ENCODE assay signal across 14 cellular contexts in the genomic region with DNA sequence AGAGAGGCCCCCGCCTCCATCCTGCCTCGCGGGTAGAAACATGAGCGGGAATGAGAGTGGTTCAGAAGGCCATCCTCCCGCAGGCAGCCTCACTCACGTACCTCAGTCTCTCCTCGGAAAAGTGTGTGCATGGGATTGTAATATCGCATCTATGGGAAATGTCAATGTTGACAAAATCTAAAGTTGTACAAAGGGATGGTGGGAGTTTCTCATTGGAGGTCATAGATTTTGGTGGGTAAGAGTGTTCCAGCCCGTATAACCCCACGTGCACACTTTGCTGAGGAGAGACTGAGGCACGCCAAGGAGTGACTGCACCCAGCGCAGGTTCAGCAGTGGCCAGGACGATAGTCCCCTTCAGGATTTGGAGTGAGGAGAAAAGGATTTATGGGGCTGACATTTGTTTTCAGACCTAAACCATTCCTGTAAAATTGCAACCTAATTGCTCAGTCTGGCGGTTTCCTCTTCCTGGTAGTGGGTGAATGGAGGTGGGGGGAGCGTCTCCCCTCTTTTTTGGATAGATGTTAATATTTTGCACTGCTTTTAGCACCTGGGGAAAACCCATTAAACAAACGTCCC. TPM values are rescaled to one million over a fixed set of nuclear protein-coding genes. Genes with fewer than 3 reads are reported as not detected.
DNase-seq lines count a peak whose midpoint lies in the region; ATAC-seq and TF ChIP-seq lines count a peak whose summit lies in the region.
"Had no signal": no experiment of that assay in that cellular context is flagged by ENCODE, and none has a peak within 500 bp of the region (broad histone marks: within the 10 kb centered on the region; RNA-seq: fewer than 3 reads in every experiment).

No MANE protein-coding gene starts in this region.

- H3K4me1 ChIP-seq in BLaER1 (peaks cover 100% of the 10 kb centered on the region), DND-41 (ENCODE audit: insufficient read depth, low read length) (peaks cover 95% of the 10 kb centered on the region), mesendoderm (ENCODE audit: control insufficient read depth, low read depth, low read length) (peaks cover 8% of the 10 kb centered on the region), gastroesophageal sphincter (peaks cover 0 to 99% (median 23%) of the 10 kb centered on the region in 3 donors)

- peaks cover 2% of the 10 kb centered on the region for H3K79me1 ChIP-seq in mesendoderm (ENCODE audit: low read length)

- peak overlapping the region; percentile 58 for H4K8ac ChIP-seq in mesendoderm (ENCODE audit: low read depth, low read length)

- POLR2A ChIA-PET in activated CD8-positive, alpha-beta T cell treated with anti-CD3 and anti-CD28 coated beads, Interleukin-2, amount 10 ng/mL, durations not matched to agents 7 days and 5 days (lab: Charles Lee): no interaction called here

- no peaks in the 10 kb centered on the region for H3K9me3 Mint-ChIP-seq in activated CD8-positive, alpha-beta T cell treated with anti-CD3 and anti-CD28 coated beads, Interleukin-2, amount 10 ng/mL, durations not matched to agents 7 days and 5 days (ENCODE audit: insufficient read depth)
- H3K9me3 Mint-ChIP-seq: CD4-positive, alpha-beta T cell had no signal

- TF ChIP-seq POLR2A in gastroesophageal sphincter (IDR thresholded peaks at IDR 0.05): no peak

- H3K56ac ChIP-seq in mesendoderm (ENCODE audit: low read length): no peak overlapping the region

- 0 out of 2 replicates have a peak overlapping the region, but pooled peaks have one; percentile 4 for H3K4me3 ChIP-seq in BLaER1
- H3K4me3 ChIP-seq in DND-41 (ENCODE audit: low read depth in 1 of 2, low read length in 2 of 2): peak overlapping the region in 1 of 2 experiments; percentile 32; a peak in 1 of 4 replicates
- no peak overlapping the region for H3K4me3 ChIP-seq in mesendoderm (ENCODE audit: low read length)
- no peak overlapping the region for H3K4me3 ChIP-seq in gastroesophageal sphincter
- H3K4me3 ChIP-seq: colonic mucosa, esophagus squamous epithelium had no signal

- TF ChIP-seq EP300 in gastroesophageal sphincter (IDR thresholded peaks at IDR 0.05): no peak

- peak overlapping the region; percentile 91 for H3K4me2 ChIP-seq in BLaER1
- H3K4me2 ChIP-seq in DND-41 (ENCODE audit: insufficient read depth, low read length): peak overlapping the region; percentile 56
- no peak overlapping the region for H3K4me2 ChIP-seq in mesendoderm (ENCODE audit: low read length)

- no peak for TF ChIP-seq CTCF in DND-41 (IDR thresholded peaks at IDR 0.05; ENCODE audit: borderline replicate concordance, extremely low read depth, low read length, poor library complexity, severe bottlenecking)
- TF ChIP-seq CTCF in gastroesophageal sphincter (IDR thresholded peaks at IDR 0.05): no peak

- peaks cover 58% of the 10 kb centered on the region for H4K20me1 ChIP-seq in BLaER1
- H4K20me1 ChIP-seq in DND-41 (ENCODE audit: insufficient read depth, low read length): peaks cover 45% of the 10 kb centered on the region

- ATAC-seq in DND-41 (ENCODE audit: insufficient read depth, low read depth) (peak; percentile 0; the same call in 1 of the 3 replicates), HG03457 (IDR thresholded peaks at IDR 0.05; ENCODE audit: unreplicated experiment) (no peak), gastroesophageal sphincter (no peak)
- ATAC-seq in activated CD8-positive, alpha-beta T cell treated with anti-CD3 and anti-CD28 coated beads, Interleukin-2, amount 10 ng/mL, durations not matched to agents 7 days and 5 days: peak; percentile 2

- H3K9ac ChIP-seq in BLaER1 (peak overlapping the region; percentile 76), DND-41 (ENCODE audit: low read depth, low read length) (peak overlapping the region; percentile 48), mesendoderm (ENCODE audit: low read length) (no peak overlapping the region)

- H3K79me2 ChIP-seq in DND-41 (ENCODE audit: insufficient read depth, low read length) (peaks cover 98% of the 10 kb centered on the region), mesendoderm (ENCODE audit: control insufficient read depth, insufficient read depth, low read length) (peaks cover 4% of the 10 kb centered on the region)

- CTCF ChIA-PET in activated CD8-positive, alpha-beta T cell treated with anti-CD3 and anti-CD28 coated beads, Interleukin-2, amount 10 ng/mL, durations not matched to agents 7 days and 5 days (lab: Charles Lee): no interaction called here

- DNase-seq in DND-41: peak; percentile 32
- no peak for DNase-seq in activated CD8-positive, alpha-beta T cell treated with anti-CD3 and anti-CD28 coated beads, Interleukin-2, amount 10 ng/mL, durations not matched to agents 7 days and 5 days
- no peak for DNase-seq in mesendoderm
- no peak for DNase-seq in globus pallidus (ENCODE audit: low spot score)
- no peak for DNase-seq in stimulated activated CD4-positive, alpha-beta T cell treated with anti-CD3 and anti-CD28 coated beads, Interleukin-1b, Interleukin-23, amount 100 ng/mL, for 48 hours
- DNase-seq: colonic mucosa, esophagus squamous epithelium, GDM1, HCEC 1CT, substantia nigra had no signal

- H3K36me3 ChIP-seq in BLaER1: peaks cover 47% of the 10 kb centered on the region
- peaks cover 32% of the 10 kb centered on the region for H3K36me3 ChIP-seq in DND-41 (ENCODE audit: insufficient read depth, low read length)
- H3K36me3 ChIP-seq in mesendoderm (ENCODE audit: control insufficient read depth, insufficient read depth, low read length): no peaks in the 10 kb centered on the region
- H3K36me3 ChIP-seq in gastroesophageal sphincter: no peaks in the 10 kb centered on the region
- H3K36me3 ChIP-seq: colonic mucosa, esophagus squamous epithelium had no signal

- WGBS in mesendoderm (ENCODE audit: extremely low coverage, insufficient coverage, low lambda C conversion rate): no CpG with 5 or more reads among the region's 16 CpGs
- WGBS in gastroesophageal sphincter (ENCODE audit: low coverage in 1 of 2), 2 donors: 72 to 85% methylated on average over 7 to 15 of the region's 16 CpGs

- H3K27ac ChIP-seq in BLaER1 (peak overlapping the region; percentile 95), DND-41 (ENCODE audit: low read length) (peak overlapping the region; percentile 98), mesendoderm (ENCODE audit: low read depth, low read length) (no peak overlapping the region), gastroesophageal sphincter (no peak overlapping the region)
- H3K27ac ChIP-seq: colonic mucosa had no signal

- H2AFZ ChIP-seq in DND-41 (ENCODE audit: low read depth, low read length): no peak overlapping the region

- peaks cover 58% of the 10 kb centered on the region for H3K4me1 Mint-ChIP-seq in activated CD8-positive, alpha-beta T cell treated with anti-CD3 and anti-CD28 coated beads, Interleukin-2, amount 10 ng/mL, durations not matched to agents 7 days and 5 days (ENCODE audit: low read depth)

- H3K27me3 ChIP-seq in BLaER1 (no peaks in the 10 kb centered on the region), DND-41 (ENCODE audit: insufficient read depth, low read length, poor library complexity) (no peaks in the 10 kb centered on the region), mesendoderm (ENCODE audit: insufficient read depth, low read length, poor library complexity) (no peaks in the 10 kb centered on the region), gastroesophageal sphincter (no peaks in the 10 kb centered on the region)
- H3K27me3 ChIP-seq: colonic mucosa, esophagus squamous epithelium had no signal

- no peak overlapping the region for H4K5ac ChIP-seq in mesendoderm (ENCODE audit: low read length)

- H3K4ac ChIP-seq in mesendoderm (ENCODE audit: low read depth, low read length): no peak overlapping the region

- no peak overlapping the region for H2AK5ac ChIP-seq in mesendoderm (ENCODE audit: low read length)

- peak overlapping the region; percentile 34 for H3K4me3 Mint-ChIP-seq in activated CD8-positive, alpha-beta T cell treated with anti-CD3 and anti-CD28 coated beads, Interleukin-2, amount 10 ng/mL, durations not matched to agents 7 days and 5 days

- H3K23ac ChIP-seq in mesendoderm (ENCODE audit: low read length): no peak overlapping the region

- H3K9me3 ChIP-seq in BLaER1 (no peaks in the 10 kb centered on the region), DND-41 (ENCODE audit: insufficient read depth, low read length, severe bottlenecking) (no peaks in the 10 kb centered on the region), gastroesophageal sphincter (no peaks in the 10 kb centered on the region)
- H3K9me3 ChIP-seq: colonic mucosa, esophagus squamous epithelium had no signal

- H3K36me3 Mint-ChIP-seq in activated CD8-positive, alpha-beta T cell treated with anti-CD3 and anti-CD28 coated beads, Interleukin-2, amount 10 ng/mL, durations not matched to agents 7 days and 5 days (ENCODE audit: low read depth): peaks cover 5% of the 10 kb centered on the region

- H3K27me3 Mint-ChIP-seq in activated CD8-positive, alpha-beta T cell treated with anti-CD3 and anti-CD28 coated beads, Interleukin-2, amount 10 ng/mL, durations not matched to agents 7 days and 5 days (ENCODE audit: low read depth): no peaks in the 10 kb centered on the region
- H3K27me3 Mint-ChIP-seq: CD4-positive, alpha-beta T cell had no signal

- no peak overlapping the region for H2BK15ac ChIP-seq in mesendoderm (replicated peaks; ENCODE audit: low read depth)

- H2BK5ac ChIP-seq in mesendoderm (ENCODE audit: low read length): no peak overlapping the region

- no peak overlapping the region for H2BK120ac ChIP-seq in mesendoderm (ENCODE audit: low read depth, low read length)

- H3K27ac Mint-ChIP-seq in activated CD8-positive, alpha-beta T cell treated with anti-CD3 and anti-CD28 coated beads, Interleukin-2, amount 10 ng/mL, durations not matched to agents 7 days and 5 days: peak overlapping the region; percentile 8
- H3K27ac Mint-ChIP-seq: CD4-positive, alpha-beta T cell had no signal

- no peak overlapping the region for H3K18ac ChIP-seq in mesendoderm (ENCODE audit: low read length)

RNA-seq across cellular contexts. Expression of gene GALNT2, which starts 59.6 kb away (rescaled TPM):
- total RNA-seq in activated CD8-positive, alpha-beta T cell treated with anti-CD3 and anti-CD28 coated beads, Interleukin-2, amount 10 ng/mL, durations not matched to agents 7 days and 5 days: 10 to 100 TPM; 20.7 to 21.2 TPM
- polyA plus RNA-seq in mesendoderm (2013, experiment 1 of 2): 36.8 TPM
- 37.2 TPM for polyA plus RNA-seq in mesendoderm (2013, experiment 2 of 2)
- 100 to 1,000 TPM in 3 of 4 donors, 10 to 100 TPM in 1; 95.3 to 160 (median 134) TPM for total RNA-seq in gastroesophageal sphincter

Comparison
In these comparisons a context has a peak if more than half of its experiments do, and no peak if none do; other contexts are left out.
1. H3K27ac ChIP-seq: peak in BLaER1 (single experiment) and DND-41 (single experiment); none in mesendoderm (single experiment) and gastroesophageal sphincter (0 of 4).
2. ATAC-seq: peak in DND-41 (single experiment) and activated CD8-positive, alpha-beta T cell treated with anti-CD3 and anti-CD28 coated beads, Interleukin-2, amount 10 ng/mL, durations not matched to agents 7 days and 5 days (single experiment); none in HG03457 (single experiment) and gastroesophageal sphincter (single experiment).
3. RNA of gene GALNT2, which starts 59.6 kb away (total RNA-seq): 95.3 to 160 TPM in gastroesophageal sphincter; 20.7 to 21.2 TPM in activated CD8-positive, alpha-beta T cell treated with anti-CD3 and anti-CD28 coated beads, Interleukin-2, amount 10 ng/mL, durations not matched to agents 7 days and 5 days; every median in the first group is over 4 times any median in the second.